In genomic region chr14:24479999-24480398, GRCh38 we compare ENCODE assay signal across 1 cellular context.
A peak's percentile ranks its signal among the peaks of the same experiment; 100 is the strongest.
TF ChIP-seq lines count a peak whose summit lies in the region.

No MANE protein-coding gene starts in this region.

TF ChIP-seq in GM23338, 12 proteins besides CTCF, POLR2A, EP300 and RAD21:
- TF ChIP-seq, protein P1, sequence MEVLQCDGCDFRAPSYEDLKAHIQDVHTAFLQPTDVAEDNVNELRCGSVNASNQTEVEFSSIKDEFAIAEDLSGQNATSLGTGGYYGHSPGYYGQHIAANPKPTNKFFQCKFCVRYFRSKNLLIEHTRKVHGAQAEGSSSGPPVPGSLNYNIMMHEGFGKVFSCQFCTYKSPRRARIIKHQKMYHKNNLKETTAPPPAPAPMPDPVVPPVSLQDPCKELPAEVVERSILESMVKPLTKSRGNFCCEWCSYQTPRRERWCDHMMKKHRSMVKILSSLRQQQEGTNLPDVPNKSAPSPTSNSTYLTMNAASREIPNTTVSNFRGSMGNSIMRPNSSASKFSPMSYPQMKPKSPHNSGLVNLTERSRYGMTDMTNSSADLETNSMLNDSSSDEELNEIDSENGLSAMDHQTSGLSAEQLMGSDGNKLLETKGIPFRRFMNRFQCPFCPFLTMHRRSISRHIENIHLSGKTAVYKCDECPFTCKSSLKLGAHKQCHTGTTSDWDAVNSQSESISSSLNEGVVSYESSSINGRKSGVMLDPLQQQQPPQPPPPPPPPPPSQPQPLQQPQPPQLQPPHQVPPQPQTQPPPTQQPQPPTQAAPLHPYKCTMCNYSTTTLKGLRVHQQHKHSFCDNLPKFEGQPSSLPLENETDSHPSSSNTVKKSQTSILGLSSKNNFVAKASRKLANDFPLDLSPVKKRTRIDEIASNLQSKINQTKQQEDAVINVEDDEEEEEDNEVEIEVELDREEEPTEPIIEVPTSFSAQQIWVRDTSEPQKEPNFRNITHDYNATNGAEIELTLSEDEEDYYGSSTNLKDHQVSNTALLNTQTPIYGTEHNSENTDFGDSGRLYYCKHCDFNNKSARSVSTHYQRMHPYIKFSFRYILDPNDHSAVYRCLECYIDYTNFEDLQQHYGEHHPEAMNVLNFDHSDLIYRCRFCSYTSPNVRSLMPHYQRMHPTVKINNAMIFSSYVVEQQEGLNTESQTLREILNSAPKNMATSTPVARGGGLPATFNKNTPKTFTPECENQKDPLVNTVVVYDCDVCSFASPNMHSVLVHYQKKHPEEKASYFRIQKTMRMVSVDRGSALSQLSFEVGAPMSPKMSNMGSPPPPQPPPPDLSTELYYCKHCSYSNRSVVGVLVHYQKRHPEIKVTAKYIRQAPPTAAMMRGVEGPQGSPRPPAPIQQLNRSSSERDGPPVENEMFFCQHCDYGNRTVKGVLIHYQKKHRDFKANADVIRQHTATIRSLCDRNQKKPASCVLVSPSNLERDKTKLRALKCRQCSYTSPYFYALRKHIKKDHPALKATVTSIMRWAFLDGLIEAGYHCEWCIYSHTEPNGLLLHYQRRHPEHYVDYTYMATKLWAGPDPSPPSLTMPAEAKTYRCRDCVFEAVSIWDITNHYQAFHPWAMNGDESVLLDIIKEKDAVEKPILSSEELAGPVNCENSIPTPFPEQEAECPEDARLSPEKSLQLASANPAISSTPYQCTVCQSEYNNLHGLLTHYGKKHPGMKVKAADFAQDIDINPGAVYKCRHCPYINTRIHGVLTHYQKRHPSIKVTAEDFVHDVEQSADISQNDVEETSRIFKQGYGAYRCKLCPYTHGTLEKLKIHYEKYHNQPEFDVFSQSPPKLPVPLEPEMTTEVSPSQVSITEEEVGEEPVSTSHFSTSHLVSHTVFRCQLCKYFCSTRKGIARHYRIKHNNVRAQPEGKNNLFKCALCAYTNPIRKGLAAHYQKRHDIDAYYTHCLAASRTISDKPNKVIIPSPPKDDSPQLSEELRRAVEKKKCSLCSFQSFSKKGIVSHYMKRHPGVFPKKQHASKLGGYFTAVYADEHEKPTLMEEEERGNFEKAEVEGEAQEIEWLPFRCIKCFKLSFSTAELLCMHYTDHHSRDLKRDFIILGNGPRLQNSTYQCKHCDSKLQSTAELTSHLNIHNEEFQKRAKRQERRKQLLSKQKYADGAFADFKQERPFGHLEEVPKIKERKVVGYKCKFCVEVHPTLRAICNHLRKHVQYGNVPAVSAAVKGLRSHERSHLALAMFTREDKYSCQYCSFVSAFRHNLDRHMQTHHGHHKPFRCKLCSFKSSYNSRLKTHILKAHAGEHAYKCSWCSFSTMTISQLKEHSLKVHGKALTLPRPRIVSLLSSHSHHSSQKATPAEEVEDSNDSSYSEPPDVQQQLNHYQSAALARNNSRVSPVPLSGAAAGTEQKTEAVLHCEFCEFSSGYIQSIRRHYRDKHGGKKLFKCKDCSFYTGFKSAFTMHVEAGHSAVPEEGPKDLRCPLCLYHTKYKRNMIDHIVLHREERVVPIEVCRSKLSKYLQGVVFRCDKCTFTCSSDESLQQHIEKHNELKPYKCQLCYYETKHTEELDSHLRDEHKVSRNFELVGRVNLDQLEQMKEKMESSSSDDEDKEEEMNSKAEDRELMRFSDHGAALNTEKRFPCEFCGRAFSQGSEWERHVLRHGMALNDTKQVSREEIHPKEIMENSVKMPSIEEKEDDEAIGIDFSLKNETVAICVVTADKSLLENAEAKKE (CRISPR knock-in tag; IDR thresholded peaks at IDR 0.05), result peak; percentile 62
